ENCODE assay signal across 2 cellular contexts in genomic region chr6:32371204-32371603, GRCh38.
TF ChIP-seq lines count a peak whose summit lies in the region.

No MANE protein-coding gene starts in this region.

TF ChIP-seq in SK-N-SH, 30 proteins besides CTCF, POLR2A, EP300 and RAD21 (continued from another document):
- TF ChIP-seq USF1 (IDR thresholded peaks at IDR 0.05; ENCODE audit: borderline replicate concordance, low read depth): no peak
- no peak for TF ChIP-seq RCOR1 (IDR thresholded peaks at IDR 0.05; ENCODE audit: low read length)
- TF ChIP-seq TEAD4 (IDR thresholded peaks at IDR 0.05; ENCODE audit: borderline replicate concordance, insufficient read depth): no peak

TF ChIP-seq in SK-N-SH treated with all-trans-retinoic acid at 6 μM for 48 hours, 23 proteins besides CTCF, POLR2A, EP300 and RAD21 (continued from another document):
- TF ChIP-seq ZFP3 (CRISPR knock-in tag; IDR thresholded peaks at IDR 0.05) (no peak), SNAI2 (CRISPR knock-in tag; IDR thresholded peaks at IDR 0.05) (no peak), RARB (CRISPR knock-in tag; IDR thresholded peaks at IDR 0.05) (no peak), ZC3H10 (CRISPR knock-in tag; IDR thresholded peaks at IDR 0.05) (no peak), TCF4 (CRISPR knock-in tag; IDR thresholded peaks at IDR 0.05; ENCODE audit: borderline replicate concordance) (no peak), TSHZ2 (CRISPR knock-in tag; IDR thresholded peaks at IDR 0.05) (no peak), OSR1 (CRISPR knock-in tag; IDR thresholded peaks at IDR 0.05) (no peak), ZFP30 (CRISPR knock-in tag; IDR thresholded peaks at IDR 0.05) (no peak), CSDC2 (CRISPR knock-in tag; IDR thresholded peaks at IDR 0.05) (no peak), ZNF565 (CRISPR knock-in tag; conservative IDR thresholded peaks at IDR 0.05; ENCODE audit: low read depth) (no peak)
- TF ChIP-seq, protein P1, sequence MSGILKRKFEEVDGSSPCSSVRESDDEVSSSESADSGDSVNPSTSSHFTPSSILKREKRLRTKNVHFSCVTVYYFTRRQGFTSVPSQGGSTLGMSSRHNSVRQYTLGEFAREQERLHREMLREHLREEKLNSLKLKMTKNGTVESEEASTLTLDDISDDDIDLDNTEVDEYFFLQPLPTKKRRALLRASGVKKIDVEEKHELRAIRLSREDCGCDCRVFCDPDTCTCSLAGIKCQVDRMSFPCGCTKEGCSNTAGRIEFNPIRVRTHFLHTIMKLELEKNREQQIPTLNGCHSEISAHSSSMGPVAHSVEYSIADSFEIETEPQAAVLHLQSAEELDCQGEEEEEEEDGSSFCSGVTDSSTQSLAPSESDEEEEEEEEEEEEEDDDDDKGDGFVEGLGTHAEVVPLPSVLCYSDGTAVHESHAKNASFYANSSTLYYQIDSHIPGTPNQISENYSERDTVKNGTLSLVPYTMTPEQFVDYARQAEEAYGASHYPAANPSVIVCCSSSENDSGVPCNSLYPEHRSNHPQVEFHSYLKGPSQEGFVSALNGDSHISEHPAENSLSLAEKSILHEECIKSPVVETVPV (CRISPR knock-in tag; IDR thresholded peaks at IDR 0.05): no peak
